In the genomic region with DNA sequence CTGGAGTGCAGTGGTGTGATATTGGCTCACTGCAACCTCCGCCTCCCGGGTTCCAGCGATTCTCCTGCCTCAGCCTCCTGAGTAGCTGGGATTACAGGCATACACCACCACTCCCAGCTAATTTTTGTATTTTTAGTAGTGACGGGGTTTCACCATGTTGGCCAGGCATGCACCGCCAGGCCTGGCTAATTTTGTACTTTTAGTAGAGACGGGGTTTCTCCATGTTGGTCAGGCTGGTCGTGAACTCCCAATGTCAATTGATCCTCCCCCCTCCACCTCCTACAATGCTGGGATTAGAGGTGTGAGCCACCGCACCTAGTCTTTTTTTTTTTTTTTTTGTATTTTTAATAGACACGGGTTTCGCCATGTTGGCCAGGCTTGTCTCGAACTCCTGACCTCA, we compare ENCODE assay signal across 9 cellular contexts. TPM values are rescaled to one million over a fixed set of nuclear protein-coding genes. Genes with fewer than 3 reads are reported as not detected.
"Had no signal": no experiment of that assay in that cellular context is flagged by ENCODE, and none has a peak within 500 bp of the region (broad histone marks: within the 10 kb centered on the region; RNA-seq: fewer than 3 reads in every experiment).

No MANE protein-coding gene starts in this region.

RNA-seq across cellular contexts. Expression of a gene that starts 42.2 kb away (rescaled TPM):
- total RNA-seq: OCI-LY7, PC-3, PC-9, Peyer's patch, Right ventricle myocardium inferior, Right ventricle myocardium superior, SJCRH30, SJSA1 had no signal

RNA-seq across cellular contexts. Expression of a gene that starts 55.6 kb away (rescaled TPM):
- total RNA-seq: OCI-LY7, PC-3, PC-9, RPMI7951, SJCRH30, SJSA1 had no signal
